8 cellular contexts compared by ENCODE assay signal in the genomic region with DNA sequence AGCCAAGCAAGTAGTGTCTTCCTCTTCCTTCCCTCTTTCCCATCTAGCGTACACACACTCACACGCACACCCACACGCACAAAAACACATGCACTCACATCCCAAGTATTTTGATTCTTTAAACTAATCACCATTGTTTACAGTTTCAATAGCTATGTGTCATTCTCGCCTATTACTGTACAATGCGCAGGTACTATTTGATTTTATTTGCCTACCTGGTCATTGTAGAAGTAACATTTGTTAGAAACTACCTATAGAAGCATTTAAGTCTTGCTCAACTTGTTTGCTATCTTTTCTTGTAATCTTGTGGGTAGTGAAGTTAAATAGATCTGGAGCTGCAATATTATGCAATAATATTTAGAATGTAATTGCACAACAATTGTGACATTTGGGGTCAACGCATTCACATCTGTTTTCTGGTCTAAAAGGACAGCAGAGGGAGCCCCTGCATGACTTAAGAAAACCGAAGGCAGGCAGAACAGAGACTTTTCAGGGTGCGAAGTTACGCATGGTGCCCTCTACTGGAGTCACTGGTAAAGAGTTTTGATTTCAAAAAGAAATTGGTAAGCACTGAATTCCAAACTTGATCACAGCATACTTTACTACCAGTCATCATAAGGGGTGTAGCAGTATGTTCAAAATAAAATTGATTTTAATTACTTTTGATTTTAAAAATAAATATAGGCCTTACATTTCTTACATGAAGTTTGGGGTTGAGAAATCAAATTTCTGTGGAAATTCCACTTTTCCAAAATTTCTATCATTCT.
DNase-seq lines count a peak whose midpoint lies in the region; ATAC-seq, FAIRE-seq and TF ChIP-seq lines count a peak whose summit lies in the region.

No MANE protein-coding gene starts in this region.

- no peaks in the 10 kb centered on the region for H3K36me3 ChIP-seq in HCT116 (ENCODE audit: control insufficient read depth in 1 of 2, insufficient read depth in 2 of 2, low read length in 2 of 2)
- H3K36me3 ChIP-seq in Panc1 (ENCODE audit: control insufficient read depth, insufficient read depth, low read length) = no peaks in the 10 kb centered on the region
- no peaks in the 10 kb centered on the region for H3K36me3 ChIP-seq in testis (ENCODE audit: low read depth, missing control alignments)

- H3K4me1 ChIP-seq in HCT116 (ENCODE audit: control insufficient read depth in 1 of 2, insufficient read depth in 2 of 2, low read length in 2 of 2) (peaks cover 0 to 3% of the 10 kb centered on the region in 2 experiments; a peak in 1 of 4 replicates), Panc1 (ENCODE audit: control insufficient read depth, insufficient read depth, low read length) (no peaks in the 10 kb centered on the region), testis (no peaks in the 10 kb centered on the region)

- H3K79me2 ChIP-seq in HCT116 (ENCODE audit: insufficient read depth, low read length) = no peaks in the 10 kb centered on the region

- peak; percentile 76 for TF ChIP-seq CTCF in GM12864 (IDR thresholded peaks at IDR 0.05; ENCODE audit: low read depth, low read length, missing control alignments)
- TF ChIP-seq CTCF in HCT116 (IDR thresholded peaks at IDR 0.05 in 2 of 3, conservative IDR thresholded peaks at IDR 0.05 in 1 of 3; ENCODE audit: borderline replicate concordance in 1 of 3, insufficient read depth in 1 of 3, low read depth in 2 of 3, low read length in 2 of 3) = peak; percentile 81 to 99 (median 95)
- TF ChIP-seq CTCF in Panc1 (IDR thresholded peaks at IDR 0.05) = peak; percentile 86
- peak; percentile 26 to 46 (median 34) for TF ChIP-seq CTCF in testis (IDR thresholded peaks at IDR 0.05)

- CTCF ChIA-PET in HCT116 (lab: Charles Lee) = interaction anchor here (0.6 to 2.1 kb wide), 10 partner anchors 10 to 418 kb away, joined by 3 to 48 read pairs (median 6); no protein-coding TSS in a partner anchor
- CTCF ChIA-PET in Panc1 (lab: Charles Lee) = no interaction called here

- POLR2A ChIA-PET in HCT116 (lab: Charles Lee) = no interaction called here
- POLR2A ChIA-PET in Panc1 (lab: Charles Lee) = no interaction called here

- H3K4me3 ChIP-seq in GM12864 (ENCODE audit: low read depth, low read length) (no peak overlapping the region), HCT116 (replicated peaks in 1 of 2; ENCODE audit: low read depth in 1 of 2, low read length in 2 of 2) (no peak overlapping the region), Panc1 (ENCODE audit: low read depth in 2 of 2, low read length in 2 of 2) (no peak overlapping the region), testis (no peak overlapping the region)

- H3K9me2 ChIP-seq in HCT116 (ENCODE audit: insufficient read depth) = no peaks in the 10 kb centered on the region

- peak; percentile 97 for FAIRE-seq in A204.1 (lab: Jason Lieb, UNC)

- peak; percentile 94 for TF ChIP-seq RAD21 in HCT116 (IDR thresholded peaks at IDR 0.05; ENCODE audit: low read depth)

- H3K27me3 ChIP-seq in HCT116 (ENCODE audit: insufficient read depth, low read length) (no peaks in the 10 kb centered on the region), Panc1 (ENCODE audit: control insufficient read depth, insufficient read depth, low read length) (no peaks in the 10 kb centered on the region), testis (no peaks in the 10 kb centered on the region)

- no peaks in the 10 kb centered on the region; the same call in 1 of the 2 replicates for H4K20me1 ChIP-seq in HCT116 (ENCODE audit: insufficient read depth)

- no peaks in the 10 kb centered on the region for H3K9me3 ChIP-seq in HCT116 (ENCODE audit: control insufficient read depth in 1 of 2, insufficient read depth in 1 of 2, low read depth in 1 of 2, low read length in 2 of 2)
- no peaks in the 10 kb centered on the region for H3K9me3 ChIP-seq in Panc1 (ENCODE audit: control insufficient read depth, insufficient read depth, low read depth, low read length)
- H3K9me3 ChIP-seq in testis = no peaks in the 10 kb centered on the region

- BruUV-seq in HCT116 (replicated peaks; lab: Mats Ljungman, UMichigan) (no TSS peak), Panc1 (replicated peaks; lab: Mats Ljungman, UMichigan) (no TSS peak)

- ATAC-seq in HCT116 (peak; percentile 93), Panc1 (peak; percentile 78), left colon (peak; percentile 85)

- H2AFZ ChIP-seq in HCT116 (ENCODE audit: low read depth, low read length, poor library complexity, severe bottlenecking) = peak overlapping the region; percentile 90

- RAD21 ChIA-PET in HCT116 (lab: Charles Lee; ENCODE audit: low non-redundant PET in 1 of 2, low total read pairs in 2 of 2, uncharacterized antibody in 2 of 2, unreplicated experiment in 2 of 2) = interaction anchor here in 1 of 2 experiments (1.2 kb wide), 1 partner anchor 212 kb away, joined by 3 read pairs; no protein-coding TSS in a partner anchor

- H3K4me2 ChIP-seq in HCT116 (ENCODE audit: low read length) = no peak overlapping the region

- DNase-seq in GM12864 (ENCODE audit: low read depth) (peak; percentile 63), HCT116 (ENCODE audit: low read depth, low spot score) (peak; percentile 91), Kasumi-1 (lab: John Stamatoyannopoulos, UW) (peak; percentile 93 to 97), Panc1 (ENCODE audit: low read depth, low spot score) (peak; percentile 63), caudate nucleus (lab: John Stamatoyannopoulos, UW) (peak in 50 of 61 donors; percentile 0 to 87 (median 31)), left colon (peak; percentile 41 to 53), testis (peak; percentile 74)

- WGBS in testis, 2 donors = 50 to 51% methylated on average over 9 of the region's 9 CpGs

- intact Hi-C loops in HCT116 (cut with micrococcal nuclease) = loop anchor here (1.0 to 2.0 kb wide), 6 partner anchors 136 to 419 kb away; no protein-coding TSS in a partner anchor
- intact Hi-C loops in Panc1 (cut with micrococcal nuclease; ENCODE audit: unreplicated experiment) = loop anchor here (1.0 to 5.0 kb wide), 3 partner anchors 212 to 389 kb away; no protein-coding TSS in a partner anchor
- intact Hi-C loops in left colon (cut with DNase I, micrococcal nuclease) = loop anchor here in 1 of 2 donors (5.0 kb wide), 1 partner anchor 210 kb away; no protein-coding TSS in a partner anchor
- intact Hi-C loops in testis (cut with DNase I; ENCODE audit: low total_unique reads) = no loop called here

- in situ Hi-C loops in Panc1 (cut with HindIII; ENCODE audit: low pct_unique_long_range_greater_than_20kb, low sequenced_read_pairs) = no loop called here

- H3K9ac ChIP-seq in HCT116 (ENCODE audit: low read length) = no peak overlapping the region

- TF ChIP-seq POLR2A in HCT116 (IDR thresholded peaks at IDR 0.05; ENCODE audit: borderline replicate concordance, extremely low read depth, insufficient read depth, insufficient read length) (no peak), testis (IDR thresholded peaks at IDR 0.05) (no peak)

- H3K27ac ChIP-seq in HCT116 (ENCODE audit: low read depth, low read length) (no peak overlapping the region), Panc1 (ENCODE audit: low read length) (no peak overlapping the region), caudate nucleus (ENCODE audit: low read depth, low read length) (no peak overlapping the region), testis (no peak overlapping the region)

TF ChIP-seq in HCT116, 20 proteins besides CTCF, POLR2A, EP300 and RAD21 (continues in another document):
- TF ChIP-seq REST (IDR thresholded peaks at IDR 0.05; ENCODE audit: low read depth) (no peak), EZH2 (IDR thresholded peaks at IDR 0.05) (no peak), FOSL1 (IDR thresholded peaks at IDR 0.05; ENCODE audit: low read depth) (no peak), EZH2phosphoT487 (IDR thresholded peaks at IDR 0.05; ENCODE audit: borderline replicate concordance) (no peak), YY1 (IDR thresholded peaks at IDR 0.05; ENCODE audit: extremely low read depth, insufficient replicate concordance, low read depth, low read length) (no peak), SIN3A (IDR thresholded peaks at IDR 0.05; ENCODE audit: low read depth) (no peak), TCF7L2 (IDR thresholded peaks at IDR 0.05; ENCODE audit: borderline replicate concordance, extremely low read depth, insufficient read depth, insufficient read length) (no peak), CEBPB (IDR thresholded peaks at IDR 0.05; ENCODE audit: low read depth) (peak; percentile 97), JUND (IDR thresholded peaks at IDR 0.05) (no peak), EGR1 (IDR thresholded peaks at IDR 0.05; ENCODE audit: low read depth) (no peak)

Comparison
In these comparisons a context has a peak if more than half of its experiments do, and no peak if none do; other contexts are left out.
1. DNase-seq: peak in every context shown above with its lines; median percentile 95 in Kasumi-1; 91 in HCT116; 74 in testis; 63 in GM12864; 63 in Panc1; 47 in left colon; 31 in caudate nucleus.
2. CTCF ChIP-seq: peak in every context shown above with its lines; median percentile 95 in HCT116; 86 in Panc1; 76 in GM12864; 34 in testis.